9 cellular contexts compared by ENCODE assay signal in genomic region chr3:9397331-9397910, GRCh38. TPM values are rescaled to one million over a fixed set of nuclear protein-coding genes. Genes with fewer than 3 reads are reported as not detected.
DNase-seq lines count a peak whose midpoint lies in the region; ATAC-seq, FAIRE-seq and TF ChIP-seq lines count a peak whose summit lies in the region.
"Had no signal": no experiment of that assay in that cellular context is flagged by ENCODE, and none has a peak within 500 bp of the region (broad histone marks: within the 10 kb centered on the region; RNA-seq: fewer than 3 reads in every experiment).

TSS of gene SETD5 (plus strand) at chr3:9397615. CDS start at chr3:9428939, 31,324 bp downstream.

- peaks cover 22 to 31% of the 10 kb centered on the region in 2 donors for H3K4me1 ChIP-seq in kidney (ENCODE audit: control insufficient read depth in 1 of 2, insufficient read depth in 1 of 2, low read depth in 1 of 2, low read length in 2 of 2)

- no peak for FAIRE-seq in kidney (lab: Jason Lieb, UNC)
- FAIRE-seq: colon had no signal

- DNase-seq in AML-193 (lab: John Stamatoyannopoulos, UW), result peak; percentile 95 to 96
- peak; percentile 86 for DNase-seq in NCI-H510A (lab: John Stamatoyannopoulos, UW)
- DNase-seq in activated CD4-positive, alpha-beta T cell treated with anti-CD3 and anti-CD28 coated beads for 24 hours (ENCODE audit: low read depth in 2 of 2), result peak; percentile 99
- peak; percentile 97 for DNase-seq in cerebellum (ENCODE audit: low spot score)
- peak; percentile 100 for DNase-seq in kidney
- DNase-seq in stimulated activated CD4-positive, alpha-beta T cell treated with anti-CD3 and anti-CD28 coated beads, Interleukin-15, amount 100 ng/mL, for 24 hours, result peak; percentile 99

- H3K9me3 ChIP-seq in kidney (ENCODE audit: control insufficient read depth in 1 of 2, low read length in 2 of 2), result no peaks in the 10 kb centered on the region

- H3K36me3 ChIP-seq in kidney (ENCODE audit: control insufficient read depth in 1 of 2, insufficient read depth in 2 of 2, low read length in 2 of 2), result peaks cover 0 to 3% of the 10 kb centered on the region in 2 donors

- peak; percentile 30 for ATAC-seq in HG03378 (IDR thresholded peaks at IDR 0.05; ENCODE audit: unreplicated experiment)

- intact Hi-C loops in kidney (cut with DNase I), result no loop called here

- TF ChIP-seq POLR2A in GM19099 (IDR thresholded peaks at IDR 0.05; ENCODE audit: extremely low read depth, insufficient read length, low read depth), result peak; percentile 93

- TF ChIP-seq CTCF in kidney (IDR thresholded peaks at IDR 0.05; ENCODE audit: borderline replicate concordance, extremely low read depth, insufficient read depth), result no peak

- peak within 1 kb of the TSS; percentile 98 to 99 for H3K27ac ChIP-seq in kidney (ENCODE audit: low read depth in 2 of 2, low read length in 2 of 2)

- H3K4me3 ChIP-seq in kidney (ENCODE audit: low read length in 2 of 2), result peak within 1 kb of the TSS; percentile 74 to 90

- peak within 1 kb of the TSS; percentile 80 to 99 for H3K9ac ChIP-seq in kidney (ENCODE audit: low read length in 2 of 2)

RNA-seq across cellular contexts. Expression of gene SETD5, which starts in this region (rescaled TPM):
- total RNA-seq in cerebellum (100.0 TPM), kidney (112 TPM)
- 12.1 TPM for polyA plus RNA-seq in kidney (ENCODE audit: insufficient read depth, low read depth, low replicate concordance)

Comparison
In these comparisons a context has a peak if more than half of its experiments do, and no peak if none do; other contexts are left out.
1. Peak in every context shown above with its lines: DNase-seq, ATAC-seq, H3K4me3 ChIP-seq and H3K27ac ChIP-seq.